In the genomic region with DNA sequence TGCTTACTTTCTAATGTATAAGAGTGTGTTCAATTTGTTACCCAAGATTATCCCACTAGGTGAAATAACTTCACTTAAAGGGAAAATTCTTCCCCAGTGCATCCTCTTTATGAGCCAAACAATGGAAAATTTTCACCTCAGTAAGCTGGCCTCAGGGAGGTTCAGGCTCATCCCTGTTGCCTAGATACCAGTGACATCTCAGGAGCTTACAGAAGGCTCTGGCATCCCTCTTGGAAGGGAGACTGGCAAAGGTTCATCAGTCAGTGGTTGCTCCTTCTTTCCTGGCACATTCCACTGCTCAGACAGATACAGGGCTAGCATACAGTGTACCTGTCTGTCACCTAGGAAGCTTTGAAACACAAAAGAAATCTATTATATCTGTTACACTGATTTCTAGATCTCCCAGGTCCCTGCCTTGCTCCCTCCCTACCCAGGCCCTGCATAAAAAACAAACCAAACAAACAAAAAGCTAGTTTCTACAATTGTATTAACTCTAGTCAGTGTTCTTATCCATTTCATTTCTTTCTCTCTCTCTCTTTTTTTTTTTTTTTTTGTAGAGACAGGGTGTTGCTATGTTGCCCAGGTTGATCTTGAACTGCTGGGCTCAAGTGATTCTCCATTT, we compare ENCODE assay signal across 8 cellular contexts. TPM values are rescaled to one million over a fixed set of nuclear protein-coding genes. Genes with fewer than 3 reads are reported as not detected.
DNase-seq lines count a peak whose midpoint lies in the region; ATAC-seq and TF ChIP-seq lines count a peak whose summit lies in the region.

No MANE protein-coding gene starts in this region.

- H3K27me3 ChIP-seq in OCI-LY3 (ENCODE audit: low read depth, low read length), result no peaks in the 10 kb centered on the region
- H3K27me3 ChIP-seq in parathyroid adenoma (ENCODE audit: control insufficient read depth, insufficient read depth, low read length), result no peaks in the 10 kb centered on the region

- H3K4me3 ChIP-seq in OCI-LY3 (ENCODE audit: low read length) (peak overlapping the region; percentile 92), parathyroid adenoma (ENCODE audit: low read depth, low read length) (peak overlapping the region; percentile 94)

- H3K4me1 Mint-ChIP-seq in endothelial cell (ENCODE audit: unreplicated experiment), result peaks cover 22% of the 10 kb centered on the region

- H3K4me2 ChIP-seq in OCI-LY3 (ENCODE audit: low read length) (peak overlapping the region; percentile 79), parathyroid adenoma (ENCODE audit: low read length) (peak overlapping the region; percentile 71)

- DNase-seq in GM04503 (ENCODE audit: low read depth) (peak; percentile 55), endothelial cell (ENCODE audit: low spot score) (no peak), NK-92 (lab: John Stamatoyannopoulos, UW; ENCODE audit: unreplicated experiment) (no peak), hippocampal formation (lab: John Stamatoyannopoulos, UW) (no peak)

- peaks cover 23% of the 10 kb centered on the region for H3K36me3 Mint-ChIP-seq in endothelial cell (ENCODE audit: low read depth, unreplicated experiment)

- TF ChIP-seq CTCF in OCI-LY3 (IDR thresholded peaks at IDR 0.05; ENCODE audit: low read depth, low read length) (no peak), endothelial cell (IDR thresholded peaks at IDR 0.05; ENCODE audit: unreplicated experiment) (no peak), parathyroid adenoma (IDR thresholded peaks at IDR 0.05) (no peak)

- H3K79me2 ChIP-seq in OCI-LY3 (ENCODE audit: low read length), result peaks cover 68% of the 10 kb centered on the region
- peaks cover 60% of the 10 kb centered on the region for H3K79me2 ChIP-seq in parathyroid adenoma

- peaks cover 14% of the 10 kb centered on the region for H3K4me1 ChIP-seq in OCI-LY3 (ENCODE audit: low read length)
- peaks cover 11% of the 10 kb centered on the region for H3K4me1 ChIP-seq in parathyroid adenoma

- H3K36me3 ChIP-seq in OCI-LY3 (replicated peaks; ENCODE audit: low read depth, low read length), result peaks cover 31% of the 10 kb centered on the region
- no peaks in the 10 kb centered on the region for H3K36me3 ChIP-seq in parathyroid adenoma (ENCODE audit: control insufficient read depth, insufficient read depth, low read length)

- H3K27ac ChIP-seq in OCI-LY3 (ENCODE audit: low read length) (no peak overlapping the region), parathyroid adenoma (peak overlapping the region; percentile 96)

- ATAC-seq in HG02938 (IDR thresholded peaks at IDR 0.05; ENCODE audit: unreplicated experiment) (no peak), HG03442 (IDR thresholded peaks at IDR 0.05; ENCODE audit: unreplicated experiment) (no peak)

- peak overlapping the region; percentile 100 for H3K4me3 Mint-ChIP-seq in endothelial cell (ENCODE audit: unreplicated experiment)

- H2AFZ ChIP-seq in OCI-LY3 (ENCODE audit: low read depth, low read length) (no peak overlapping the region), parathyroid adenoma (no peak overlapping the region)

- H3K9ac ChIP-seq in OCI-LY3 (ENCODE audit: low read length) (peak overlapping the region; percentile 96), parathyroid adenoma (no peak overlapping the region)

- peak overlapping the region; percentile 100 for H3K27ac Mint-ChIP-seq in endothelial cell (ENCODE audit: unreplicated experiment)

- no peaks in the 10 kb centered on the region for H3K9me3 Mint-ChIP-seq in endothelial cell (ENCODE audit: unreplicated experiment)

- peaks cover 18% of the 10 kb centered on the region for H4K20me1 ChIP-seq in OCI-LY3 (ENCODE audit: insufficient read depth, low read length)

- peaks cover 5% of the 10 kb centered on the region for H3K27me3 Mint-ChIP-seq in endothelial cell (ENCODE audit: unreplicated experiment)

- H3K9me3 ChIP-seq in OCI-LY3 (ENCODE audit: insufficient read depth, low read length), result no peaks in the 10 kb centered on the region
- no peaks in the 10 kb centered on the region for H3K9me3 ChIP-seq in parathyroid adenoma (ENCODE audit: control insufficient read depth, low read length)

RNA-seq across cellular contexts. Expression of a gene that starts 1.7 kb away (rescaled TPM):
- total RNA-seq in endothelial cell (ENCODE audit: unreplicated experiment), result 87.9 TPM

RNA-seq across cellular contexts. Expression of a gene that starts 29.6 kb away (rescaled TPM):
- total RNA-seq in endothelial cell (ENCODE audit: unreplicated experiment), result 34.1 TPM

RNA-seq across cellular contexts. Expression of a gene that starts 52.6 kb away (rescaled TPM):
- total RNA-seq in endothelial cell (ENCODE audit: unreplicated experiment), result 7.6 TPM
